In the genomic region with DNA sequence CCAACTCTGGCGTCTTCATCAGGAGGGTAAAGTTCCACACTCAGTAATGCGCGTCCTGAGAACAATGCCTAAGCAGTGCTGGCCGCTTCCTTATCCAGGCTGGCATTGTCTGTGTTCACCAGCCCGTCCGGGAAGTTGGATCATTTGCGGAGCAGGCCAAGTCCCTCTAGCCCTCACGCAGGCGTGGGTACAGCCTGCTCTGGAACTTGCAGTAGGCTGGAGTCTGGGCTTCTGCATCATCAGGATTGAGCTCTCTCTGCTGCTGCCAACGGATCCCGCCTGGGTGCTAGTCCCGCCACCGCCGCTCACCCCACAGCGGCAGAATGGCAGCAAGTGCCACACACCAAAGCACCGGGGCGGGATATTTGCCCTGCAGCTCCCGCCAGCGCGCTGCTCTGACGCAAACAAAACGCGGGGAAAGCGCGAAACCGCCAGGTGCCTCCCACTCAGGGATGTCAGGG, we compare ENCODE assay signal across 18 cellular contexts. TPM values are rescaled to one million over a fixed set of nuclear protein-coding genes. Genes with fewer than 3 reads are reported as not detected.
DNase-seq lines count a peak whose midpoint lies in the region; ATAC-seq and TF ChIP-seq lines count a peak whose summit lies in the region.
"Had no signal": no experiment of that assay in that cellular context is flagged by ENCODE, and none has a peak within 500 bp of the region (broad histone marks: within the 10 kb centered on the region; RNA-seq: fewer than 3 reads in every experiment).

No MANE protein-coding gene starts in this region.

- intact Hi-C loops in colonic mucosa (cut with DNase I), result no loop called here

- H3K9me3 Mint-ChIP-seq in stimulated activated effector memory CD8-positive, alpha-beta T cell treated with anti-CD3 and anti-CD28 coated beads, Interleukin-12 subunit alpha, Interleukin-12 subunit beta, amount 100 ng/mL, for 72 hours, result peaks cover 1% of the 10 kb centered on the region

- H3K36me3 ChIP-seq in colonic mucosa, result no peaks in the 10 kb centered on the region
- H3K36me3 ChIP-seq: upper lobe of left lung had no signal

- H3K4me3 Mint-ChIP-seq in stimulated activated effector memory CD8-positive, alpha-beta T cell treated with anti-CD3 and anti-CD28 coated beads, Interleukin-12 subunit alpha, Interleukin-12 subunit beta, amount 100 ng/mL, for 72 hours, result no peak overlapping the region
- H3K4me3 Mint-ChIP-seq: activated naive CD8-positive, alpha-beta T cell treated with anti-CD3 and anti-CD28 coated beads for 36 hours; IgD-negative memory B cell; mesothelial cell of epicardium had no signal

- H3K9me3 ChIP-seq in colonic mucosa, result no peaks in the 10 kb centered on the region

- no peaks in the 10 kb centered on the region for H3K4me1 Mint-ChIP-seq in stimulated activated effector memory CD8-positive, alpha-beta T cell treated with anti-CD3 and anti-CD28 coated beads, Interleukin-12 subunit alpha, Interleukin-12 subunit beta, amount 100 ng/mL, for 72 hours
- H3K4me1 Mint-ChIP-seq: activated naive CD8-positive, alpha-beta T cell treated with anti-CD3 and anti-CD28 coated beads for 36 hours; IgD-negative memory B cell; mesothelial cell of epicardium had no signal

- ATAC-seq in left lobe of liver (peak; percentile 83), GM18867 (IDR thresholded peaks at IDR 0.05; ENCODE audit: unreplicated experiment) (no peak)
- ATAC-seq in stimulated activated effector memory CD8-positive, alpha-beta T cell treated with anti-CD3 and anti-CD28 coated beads, Interleukin-12 subunit alpha, Interleukin-12 subunit beta, amount 100 ng/mL, for 72 hours, result no peak

- no peak overlapping the region for H3K27ac Mint-ChIP-seq in stimulated activated effector memory CD8-positive, alpha-beta T cell treated with anti-CD3 and anti-CD28 coated beads, Interleukin-12 subunit alpha, Interleukin-12 subunit beta, amount 100 ng/mL, for 72 hours
- H3K27ac Mint-ChIP-seq: activated naive CD8-positive, alpha-beta T cell treated with anti-CD3 and anti-CD28 coated beads for 36 hours; mesothelial cell of epicardium; progenitor cell of endocrine pancreas had no signal

- DNase-seq in AG10803 (ENCODE audit: low read depth), result peak; percentile 4
- peak; percentile 36 for DNase-seq in M059J (ENCODE audit: low read depth)
- DNase-seq in colonic mucosa, result peak; percentile 40
- DNase-seq in left lobe of liver (ENCODE audit: low spot score), result peak; percentile 68
- DNase-seq in stimulated activated effector memory CD8-positive, alpha-beta T cell treated with anti-CD3 and anti-CD28 coated beads, Interleukin-12 subunit alpha, Interleukin-12 subunit beta, amount 100 ng/mL, for 72 hours (ENCODE audit: low spot score in 2 of 2), result no peak
- DNase-seq in DMS153 treated with DMSO at 0.1 percent for 48 hours (lab: John Stamatoyannopoulos, UW; ENCODE audit: unreplicated experiment), result no peak
- no peak for DNase-seq in Ammon's horn (ENCODE audit: low spot score)
- DNase-seq: activated naive CD8-positive, alpha-beta T cell treated with anti-CD3 and anti-CD28 coated beads for 36 hours; DMS79 treated with DMSO at 0.1 percent for 48 hours; NCI-H1105 treated with DMSO at 0.1 percent for 48 hours; stimulated activated CD4-positive, alpha-beta T cell treated with anti-CD3 and anti-CD28 coated beads, Interleukin-2, amount 100 ng/mL, for 24 hours had no signal

- H3K27me3 ChIP-seq in colonic mucosa, result no peaks in the 10 kb centered on the region
- H3K27me3 ChIP-seq: upper lobe of left lung had no signal

- TF ChIP-seq CTCF in AG10803 (conservative IDR thresholded peaks at IDR 0.05; ENCODE audit: low read length), result no peak
- TF ChIP-seq CTCF in colonic mucosa (IDR thresholded peaks at IDR 0.05), result no peak

- H3K4me3 ChIP-seq in AG10803 (ENCODE audit: low read length) (peak overlapping the region; percentile 7; the same call in 1 of the 2 replicates), colonic mucosa (no peak overlapping the region)
- H3K4me3 ChIP-seq: upper lobe of left lung had no signal

- no peaks in the 10 kb centered on the region for H3K4me1 ChIP-seq in colonic mucosa
- H3K4me1 ChIP-seq: upper lobe of left lung had no signal

- H3K27ac ChIP-seq in colonic mucosa, result no peak overlapping the region
- H3K27ac ChIP-seq: upper lobe of left lung, VCaP had no signal

- no peaks in the 10 kb centered on the region for H3K36me3 Mint-ChIP-seq in stimulated activated effector memory CD8-positive, alpha-beta T cell treated with anti-CD3 and anti-CD28 coated beads, Interleukin-12 subunit alpha, Interleukin-12 subunit beta, amount 100 ng/mL, for 72 hours
- H3K36me3 Mint-ChIP-seq: activated naive CD8-positive, alpha-beta T cell treated with anti-CD3 and anti-CD28 coated beads for 36 hours; mesothelial cell of epicardium had no signal

- H3K9ac ChIP-seq in colonic mucosa (ENCODE audit: low read depth in 2 of 2, low read length in 2 of 2), result no peak overlapping the region

RNA-seq across cellular contexts. Expression of gene GLYATL1, which starts 29.0 kb away (rescaled TPM):
- total RNA-seq in M059J (2014; rRNA removed; shearing (Covaris generic)), result 0.12 and 1.9 TPM in 2 replicates
- total RNA-seq in colonic mucosa (1 to 10 TPM in 1 of 2 donors, under 1 TPM in 1; 0.72 to 1.6 TPM), left lobe of liver (374 TPM)
- total RNA-seq: SK-MEL-5 had no signal

Comparison
In these comparisons a context has a peak if more than half of its experiments do, and no peak if none do; other contexts are left out.
1. DNase-seq: peak in AG10803 (single experiment), M059J (single experiment), colonic mucosa (single experiment) and left lobe of liver (single experiment); none in stimulated activated effector memory CD8-positive, alpha-beta T cell treated with anti-CD3 and anti-CD28 coated beads, Interleukin-12 subunit alpha, Interleukin-12 subunit beta, amount 100 ng/mL, for 72 hours (0 of 2), DMS153 treated with DMSO at 0.1 percent for 48 hours (single experiment) and Ammon's horn (single experiment).
2. RNA of gene GLYATL1, which starts 29.0 kb away (total RNA-seq): 374 TPM in left lobe of liver (single experiment); 0.12 to 1.9 TPM in M059J and 0.72 to 1.6 TPM in colonic mucosa; every median in the first group is over 100 times any median in the second.